20 cellular contexts compared by ENCODE assay signal in the genomic region with DNA sequence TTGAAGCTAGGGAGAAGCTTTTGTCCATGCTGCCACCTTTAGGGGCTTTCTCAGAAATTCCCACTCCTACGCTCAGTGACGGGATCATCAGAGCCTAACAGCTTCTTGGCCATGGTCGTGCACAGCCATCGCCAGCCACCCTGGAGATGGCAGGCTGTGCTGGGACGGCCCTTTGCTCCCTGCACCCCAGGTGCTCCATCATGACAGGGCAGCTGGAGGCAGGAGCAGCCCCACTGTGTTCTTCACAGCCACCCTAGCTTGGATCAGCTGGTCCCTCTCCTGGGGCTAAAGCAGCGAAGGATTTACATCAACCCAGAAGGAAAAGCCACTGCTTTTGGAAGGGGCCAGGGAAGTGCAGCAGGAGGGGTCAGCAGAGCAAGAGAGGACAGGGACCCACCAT.
"Had no signal": no experiment of that assay in that cellular context is flagged by ENCODE, and none has a peak within 500 bp of the region (broad histone marks: within the 10 kb centered on the region; RNA-seq: fewer than 3 reads in every experiment).

No MANE protein-coding gene starts in this region.

- H3K27ac Mint-ChIP-seq: activated CD4-positive, alpha-beta memory T cell treated with anti-CD3 and anti-CD28 coated beads, Interleukin-2, amount 10 ng/mL, durations not matched to agents 7 days and 5 days; activated CD4-positive, alpha-beta T cell treated with anti-CD3 and anti-CD28 coated beads for 36 hours; activated naive CD8-positive, alpha-beta T cell treated with anti-CD3 and anti-CD28 coated beads, Interleukin-2, amount 10 ng/mL, durations not matched to agents 7 days and 5 days; activated T-helper 17 cell treated with anti-CD3 and anti-CD28 coated beads, Interleukin-2, amount 50 U/mL, for 72 hours; effector memory CD8-positive, alpha-beta T cell; naive thymus-derived CD4-positive, alpha-beta T cell; WTC11 had no signal

- H3K4me3 ChIP-seq: cardiac muscle cell, gastroesophageal sphincter, heart left ventricle, ovary, upper lobe of right lung had no signal

- DNase-seq: activated CD4-positive, alpha-beta memory T cell treated with anti-CD3 and anti-CD28 coated beads, Interleukin-2, amount 10 ng/mL, durations not matched to agents 7 days and 5 days; activated CD4-positive, alpha-beta T cell treated with anti-CD3 and anti-CD28 coated beads for 36 hours; activated CD8-positive, alpha-beta memory T cell treated with anti-CD3 and anti-CD28 coated beads, Interleukin-2, amount 10 ng/mL, durations not matched to agents 7 days and 5 days; activated naive CD4-positive, alpha-beta T cell; activated naive CD8-positive, alpha-beta T cell treated with anti-CD3 and anti-CD28 coated beads, Interleukin-2, amount 10 ng/mL, durations not matched to agents 7 days and 5 days; dermis blood vessel endothelial cell; effector memory CD8-positive, alpha-beta T cell; kidney glomerular epithelial cell; left ventricle myocardium superior; mesenchymal stem cell; naive thymus-derived CD4-positive, alpha-beta T cell; ovary; stimulated activated naive B cell treated with anti-CD40 and anti-IgM and Interleukin-4, amounts not matched to agents 10 μg/mL and 1 μg/mL and 100 μg/mL, for 72 hours; upper lobe of right lung had no signal

- H3K27me3 ChIP-seq: cardiac muscle cell, heart left ventricle, ovary, upper lobe of right lung had no signal

- H3K27ac ChIP-seq: cardiac muscle cell, gastroesophageal sphincter, ovary, upper lobe of right lung had no signal

- ATAC-seq: activated CD4-positive, alpha-beta T cell treated with anti-CD3 and anti-CD28 coated beads for 36 hours; activated CD8-positive, alpha-beta memory T cell treated with anti-CD3 and anti-CD28 coated beads, Interleukin-2, amount 10 ng/mL, durations not matched to agents 7 days and 5 days; activated T-helper 17 cell treated with anti-CD3 and anti-CD28 coated beads, Interleukin-2, amount 50 U/mL, for 72 hours; effector memory CD8-positive, alpha-beta T cell; gastroesophageal sphincter; naive thymus-derived CD4-positive, alpha-beta T cell; sciatic nerve; stimulated activated naive B cell treated with anti-CD40 and anti-IgM and Interleukin-4, amounts not matched to agents 10 μg/mL and 1 μg/mL and 100 μg/mL, for 72 hours; upper lobe of right lung; WTC11 had no signal

- H3K9me3 ChIP-seq: gastroesophageal sphincter, heart left ventricle, ovary, upper lobe of right lung had no signal

- H3K9me3 Mint-ChIP-seq: activated CD4-positive, alpha-beta memory T cell treated with anti-CD3 and anti-CD28 coated beads, Interleukin-2, amount 10 ng/mL, durations not matched to agents 7 days and 5 days; activated naive CD8-positive, alpha-beta T cell treated with anti-CD3 and anti-CD28 coated beads, Interleukin-2, amount 10 ng/mL, durations not matched to agents 7 days and 5 days; naive thymus-derived CD4-positive, alpha-beta T cell; stimulated activated naive B cell treated with anti-CD40 and anti-IgM and Interleukin-4, amounts not matched to agents 10 μg/mL and 1 μg/mL and 100 μg/mL, for 72 hours; WTC11 had no signal

- H3K4me3 Mint-ChIP-seq: activated CD4-positive, alpha-beta memory T cell treated with anti-CD3 and anti-CD28 coated beads, Interleukin-2, amount 10 ng/mL, durations not matched to agents 7 days and 5 days; activated CD4-positive, alpha-beta T cell treated with anti-CD3 and anti-CD28 coated beads for 36 hours; activated CD8-positive, alpha-beta memory T cell treated with anti-CD3 and anti-CD28 coated beads, Interleukin-2, amount 10 ng/mL, durations not matched to agents 7 days and 5 days; activated naive CD8-positive, alpha-beta T cell treated with anti-CD3 and anti-CD28 coated beads, Interleukin-2, amount 10 ng/mL, durations not matched to agents 7 days and 5 days; activated T-helper 17 cell treated with anti-CD3 and anti-CD28 coated beads, Interleukin-2, amount 50 U/mL, for 72 hours; effector memory CD8-positive, alpha-beta T cell; naive thymus-derived CD4-positive, alpha-beta T cell; stimulated activated naive B cell treated with anti-CD40 and anti-IgM and Interleukin-4, amounts not matched to agents 10 μg/mL and 1 μg/mL and 100 μg/mL, for 72 hours; WTC11 had no signal

- H3K36me3 Mint-ChIP-seq: activated CD8-positive, alpha-beta memory T cell treated with anti-CD3 and anti-CD28 coated beads, Interleukin-2, amount 10 ng/mL, durations not matched to agents 7 days and 5 days; activated naive CD8-positive, alpha-beta T cell treated with anti-CD3 and anti-CD28 coated beads, Interleukin-2, amount 10 ng/mL, durations not matched to agents 7 days and 5 days; naive thymus-derived CD4-positive, alpha-beta T cell; WTC11 had no signal

- H3K36me3 ChIP-seq: cardiac muscle cell, gastroesophageal sphincter, heart left ventricle, ovary, upper lobe of right lung had no signal

- H3K4me1 Mint-ChIP-seq: activated CD4-positive, alpha-beta T cell treated with anti-CD3 and anti-CD28 coated beads for 36 hours; activated T-helper 17 cell treated with anti-CD3 and anti-CD28 coated beads, Interleukin-2, amount 50 U/mL, for 72 hours had no signal

- H3K4me1 ChIP-seq: gastroesophageal sphincter had no signal
